ENCODE assay signal across 10 cellular contexts in the genomic region with DNA sequence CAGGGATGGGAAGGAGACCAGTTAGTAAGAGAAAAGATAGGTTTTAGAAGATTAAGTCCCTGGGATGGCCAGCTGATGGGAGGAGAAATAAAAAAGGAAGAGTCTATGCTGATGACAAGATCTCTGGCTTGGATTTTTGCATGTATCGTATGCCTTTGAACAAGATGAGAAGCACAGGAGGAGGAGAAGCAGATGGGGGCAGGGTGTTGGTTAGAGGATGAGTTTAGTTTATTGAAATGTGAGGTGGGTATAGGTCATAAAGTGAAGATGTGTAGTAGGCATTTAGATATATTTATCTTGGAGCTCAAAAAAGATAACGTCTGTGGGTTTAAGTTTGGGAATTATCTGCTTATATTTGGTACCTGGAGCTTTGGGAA. TPM values are rescaled to one million over a fixed set of nuclear protein-coding genes. Genes with fewer than 3 reads are reported as not detected.
DNase-seq lines count a peak whose midpoint lies in the region; ATAC-seq, FAIRE-seq and TF ChIP-seq lines count a peak whose summit lies in the region.
"Had no signal": no experiment of that assay in that cellular context is flagged by ENCODE, and none has a peak within 500 bp of the region (broad histone marks: within the 10 kb centered on the region; RNA-seq: fewer than 3 reads in every experiment).

No MANE protein-coding gene starts in this region.

- H3K4me3 Mint-ChIP-seq in activated naive CD4-positive, alpha-beta T cell treated with anti-CD3 and anti-CD28 coated beads, Interleukin-2, amount 10 ng/mL, durations not matched to agents 7 days and 5 days, result no peak overlapping the region
- H3K4me3 Mint-ChIP-seq: stimulated activated naive B cell treated with anti-CD40 and anti-IgM and Interleukin-4, amounts not matched to agents 10 μg/mL and 1 μg/mL and 100 μg/mL, for 72 hours had no signal

- no peak overlapping the region for H3K18ac ChIP-seq in H1 (ENCODE audit: extremely low read depth, low read length)

- H3K9ac ChIP-seq in H1 (replicated peaks in 1 of 4; ENCODE audit: extremely low read depth in 1 of 4, low read depth in 3 of 4, low read length in 3 of 4), result no peak overlapping the region; a peak in 1 of 7 replicates

- TF ChIP-seq CTCF in C4-2B (conservative IDR thresholded peaks at IDR 0.05), result no peak
- TF ChIP-seq CTCF in H1 (IDR thresholded peaks at IDR 0.05; ENCODE audit: control extremely low read depth in 1 of 3, insufficient read depth in 1 of 3, low read depth in 1 of 3, low read length in 3 of 3), result no peak
- no peak for TF ChIP-seq CTCF in neutrophil (IDR thresholded peaks at IDR 0.05)

- no peak for TF ChIP-seq EP300 in H1 (IDR thresholded peaks at IDR 0.05; ENCODE audit: borderline replicate concordance in 1 of 2, low read depth in 2 of 2, low read length in 2 of 2)

- no peak overlapping the region for H3K56ac ChIP-seq in H1 (replicated peaks; ENCODE audit: insufficient read length, low read depth, low read length)

- peak overlapping the region; percentile 73 to 99 for H3K4me2 ChIP-seq in H1 (ENCODE audit: insufficient read depth in 1 of 2, low read depth in 2 of 2, low read length in 2 of 2)

- DNase-seq in H1 (ENCODE audit: low read depth in 1 of 2, low spot score in 2 of 2), result no peak
- DNase-seq in urothelium cell line (ENCODE audit: low spot score), result no peak
- no peak for DNase-seq in activated naive CD4-positive, alpha-beta T cell treated with anti-CD3 and anti-CD28 coated beads, Interleukin-2, amount 10 ng/mL, durations not matched to agents 7 days and 5 days
- no peak for DNase-seq in foreskin melanocyte
- DNase-seq: stimulated activated naive B cell treated with anti-CD40 and anti-IgM and Interleukin-4, amounts not matched to agents 10 μg/mL and 1 μg/mL and 100 μg/mL, for 72 hours had no signal

- no peak overlapping the region for H2AK5ac ChIP-seq in H1 (ENCODE audit: low read depth, low read length)

- H3K14ac ChIP-seq in H1 (ENCODE audit: insufficient read length), result no peak overlapping the region

- CTCF ChIA-PET in H1 (lab: Charles Lee; ENCODE audit: partially characterized antibody), result interaction anchor here (0.9 to 1.5 kb wide), 4 partner anchors 20 to 134 kb away, joined by 3 to 7 read pairs (median 4); no protein-coding TSS in a partner anchor
- CTCF ChIA-PET in activated naive CD4-positive, alpha-beta T cell treated with anti-CD3 and anti-CD28 coated beads, Interleukin-2, amount 10 ng/mL, durations not matched to agents 7 days and 5 days (lab: Charles Lee), result interaction anchor here (1.0 to 2.4 kb wide), 3 partner anchors 55 to 141 kb away, joined by 3 to 6 read pairs (median 3); no protein-coding TSS in a partner anchor

- H3K27me3 Mint-ChIP-seq in activated naive CD4-positive, alpha-beta T cell treated with anti-CD3 and anti-CD28 coated beads, Interleukin-2, amount 10 ng/mL, durations not matched to agents 7 days and 5 days, result no peaks in the 10 kb centered on the region

- no peak for TF ChIP-seq POLR2A in H1 (IDR thresholded peaks at IDR 0.05; ENCODE audit: control extremely low read depth in 1 of 2, low read depth in 2 of 2, low read length in 2 of 2)

- H3K27ac ChIP-seq in C4-2B (peak overlapping the region; percentile 78), KOPT-K1 (ENCODE audit: low read depth, low read length, poor library complexity, severe bottlenecking) (peak overlapping the region; percentile 88), H1 (ENCODE audit: low read depth, low read length) (no peak overlapping the region), neutrophil (peak overlapping the region; percentile 94)

- H3K79me2 ChIP-seq in H1 (ENCODE audit: control insufficient read depth in 1 of 2, insufficient read depth in 2 of 2, low read length in 2 of 2), result peaks cover 0 to 21% of the 10 kb centered on the region in 2 experiments; a peak in 2 of 4 replicates

- H2BK20ac ChIP-seq in H1 (ENCODE audit: low read length), result no peak overlapping the region

- TF ChIP-seq RAD21 in H1 (IDR thresholded peaks at IDR 0.05 in 1 of 2, conservative IDR thresholded peaks at IDR 0.05 in 1 of 2; ENCODE audit: low read depth in 2 of 2, low read length in 2 of 2), result no peak

- H2AFZ ChIP-seq in H1 (ENCODE audit: low read length), result no peak overlapping the region

- H3K23ac ChIP-seq in H1 (ENCODE audit: insufficient read length), result no peak overlapping the region

- no peak overlapping the region for H2BK5ac ChIP-seq in H1 (ENCODE audit: low read depth, low read length)

- peak overlapping the region; percentile 51 to 96 (median 86); a peak in 5 of 8 replicates for H3K4me3 ChIP-seq in H1 (ENCODE audit: extremely low read depth in 1 of 4, insufficient read depth in 2 of 4, low read depth in 3 of 4, low read length in 4 of 4)
- peak overlapping the region; percentile 73 to 98 for H3K4me3 ChIP-seq in neutrophil (ENCODE audit: low read depth in 1 of 2, low read length in 1 of 2)

- POLR2A ChIA-PET in H1 (lab: Charles Lee; ENCODE audit: partially characterized antibody), result interaction anchor here (1.1 kb wide), 1 partner anchor 143 kb away, joined by 3 read pairs; no protein-coding TSS in a partner anchor

- no peak overlapping the region for H4K5ac ChIP-seq in H1 (ENCODE audit: insufficient read length, low read depth, low read length)

- FAIRE-seq in H1 (lab: Jason Lieb, UNC) (no peak), urothelium cell line (lab: Jason Lieb, UNC) (no peak)
- FAIRE-seq: islet of Langerhans had no signal

- H3K36me3 ChIP-seq in KOPT-K1 (ENCODE audit: insufficient read depth, low read length) (peaks cover 16% of the 10 kb centered on the region), H1 (ENCODE audit: control insufficient read depth in 2 of 4, insufficient read depth in 4 of 4, low read length in 3 of 4) (no peaks in the 10 kb centered on the region; a peak in 1 of 8 replicates), neutrophil (peaks cover 3% of the 10 kb centered on the region)

- H4K8ac ChIP-seq in H1 (ENCODE audit: extremely low read depth, insufficient read depth, low read length), result no peak overlapping the region

- no peak for ATAC-seq in esophagus mucosa

- H3K9me3 Mint-ChIP-seq in activated naive CD4-positive, alpha-beta T cell treated with anti-CD3 and anti-CD28 coated beads, Interleukin-2, amount 10 ng/mL, durations not matched to agents 7 days and 5 days, result no peaks in the 10 kb centered on the region
- H3K9me3 Mint-ChIP-seq: stimulated activated naive B cell treated with anti-CD40 and anti-IgM and Interleukin-4, amounts not matched to agents 10 μg/mL and 1 μg/mL and 100 μg/mL, for 72 hours had no signal

- no peak overlapping the region for H3K4ac ChIP-seq in H1 (replicated peaks; ENCODE audit: insufficient read length, low read depth, low read length)

- peaks cover 0 to 3% (median 0%) of the 10 kb centered on the region in 4 experiments; a peak in 2 of 7 replicates for H3K4me1 ChIP-seq in H1 (replicated peaks in 1 of 4; ENCODE audit: control insufficient read depth in 3 of 4, insufficient read depth in 4 of 4, low read length in 3 of 4)
- H3K4me1 ChIP-seq in neutrophil (ENCODE audit: control insufficient read depth in 1 of 2, insufficient read depth in 1 of 2, low read depth in 1 of 2, low read length in 1 of 2), result peaks cover 16 to 18% of the 10 kb centered on the region in 2 experiments

- peaks cover 13% of the 10 kb centered on the region for H3K36me3 Mint-ChIP-seq in activated naive CD4-positive, alpha-beta T cell treated with anti-CD3 and anti-CD28 coated beads, Interleukin-2, amount 10 ng/mL, durations not matched to agents 7 days and 5 days

- H2BK120ac ChIP-seq in H1 (replicated peaks; ENCODE audit: low read depth, low read length), result no peak overlapping the region

- no peak overlapping the region for H4K91ac ChIP-seq in H1 (replicated peaks; ENCODE audit: insufficient read length, low read length)

- no peaks in the 10 kb centered on the region for H3K27me3 ChIP-seq in H1 (replicated peaks in 1 of 4; ENCODE audit: control insufficient read depth in 3 of 4, extremely low read depth in 1 of 4, insufficient read depth in 3 of 4, low read length in 3 of 4)
- no peaks in the 10 kb centered on the region for H3K27me3 ChIP-seq in neutrophil

- H3K27ac Mint-ChIP-seq in activated naive CD4-positive, alpha-beta T cell treated with anti-CD3 and anti-CD28 coated beads, Interleukin-2, amount 10 ng/mL, durations not matched to agents 7 days and 5 days, result no peak overlapping the region
- H3K27ac Mint-ChIP-seq: stimulated activated naive B cell treated with anti-CD40 and anti-IgM and Interleukin-4, amounts not matched to agents 10 μg/mL and 1 μg/mL and 100 μg/mL, for 72 hours had no signal

- H3K9me3 ChIP-seq in KOPT-K1 (ENCODE audit: insufficient read depth, low read length, poor library complexity, severe bottlenecking) (no peaks in the 10 kb centered on the region), H1 (ENCODE audit: insufficient read depth in 2 of 2, low read depth in 1 of 2, low read length in 1 of 2) (no peaks in the 10 kb centered on the region), neutrophil (no peaks in the 10 kb centered on the region)

- H3K23me2 ChIP-seq in H1 (ENCODE audit: low read depth, low read length), result peaks cover 6% of the 10 kb centered on the region; the same call in 1 of the 2 replicates

- H3K4me1 Mint-ChIP-seq in activated naive CD4-positive, alpha-beta T cell treated with anti-CD3 and anti-CD28 coated beads, Interleukin-2, amount 10 ng/mL, durations not matched to agents 7 days and 5 days, result peaks cover 12% of the 10 kb centered on the region

- H2BK12ac ChIP-seq in H1 (ENCODE audit: low read depth, low read length), result no peak overlapping the region

- 0 out of 2 replicates have a peak, but pooled peaks cover 2% of the 10 kb centered on the region for H3K79me1 ChIP-seq in H1 (ENCODE audit: low read depth, low read length)

- H4K20me1 ChIP-seq in H1 (replicated peaks in 1 of 2; ENCODE audit: control insufficient read depth in 1 of 2, insufficient read depth in 2 of 2, low read length in 2 of 2), result no peaks in the 10 kb centered on the region

- WGBS in H1 (ENCODE audit: extremely low coverage in 1 of 2, insufficient coverage in 1 of 2, insufficient read length in 1 of 2, insufficient replicate concordance in 2 of 2, low coverage in 1 of 2, low lambda C conversion rate in 2 of 2, missing lambda C conversion rate in 1 of 2), 2 experiments, result 87% methylated on average over 2 of the region's 2 CpGs; no CpG with 5 or more reads in 1 of the 2 experiments

- no peak overlapping the region for H2BK15ac ChIP-seq in H1 (ENCODE audit: low read length)

RNA-seq across cellular contexts. Expression of gene TIPRL, which starts 1.4 kb away (rescaled TPM):
- total RNA-seq in H1 (2021; fragmentation: NEBNext Ultra II Directional; extraction: Animal tissue kit (Norgen Biotek cat#: 25700)), result 23.8 and 27.4 TPM in 2 replicates
- 4.8 and 8.1 TPM in 2 replicates for polyA plus RNA-seq in H1 (2011; rRNA removed)
- polyA plus RNA-seq in H1 (2011; cell fraction: cytosol; rRNA removed), result 11.4 TPM
- polyA plus RNA-seq in H1 (2011; cell fraction: nucleus; rRNA removed), result 1.7 TPM
- polyA plus RNA-seq in H1 (2012, experiment 1 of 2), result 12.2 to 24.4 TPM (median 15.1 TPM) in 4 replicates
- polyA plus RNA-seq in H1 (2012, experiment 2 of 2), result 3.8 TPM
- 15.4 TPM for polyA plus RNA-seq in H1 (2013, experiment 1 of 2)
- polyA plus RNA-seq in H1 (2013, experiment 2 of 2), result 15.3 TPM
- polyA minus RNA-seq in H1 (2011; rRNA and poly(A)+ RNA removed), result 6.2 and 8.7 TPM in 2 replicates
- 7.8 TPM for polyA minus RNA-seq in H1 (2011; cell fraction: cytosol; rRNA and poly(A)+ RNA removed)
- polyA minus RNA-seq in H1 (2011; cell fraction: nucleus; rRNA and poly(A)+ RNA removed), result 4.8 TPM
- 30.9 TPM for total RNA-seq in esophagus mucosa

RNA-seq across cellular contexts. Expression of gene GPR161, which starts 43.4 kb away (rescaled TPM):
- total RNA-seq in H1 (2021; fragmentation: NEBNext Ultra II Directional; extraction: Animal tissue kit (Norgen Biotek cat#: 25700)), result 16.8 and 17.3 TPM in 2 replicates
- 13.7 and 17.6 TPM in 2 replicates for polyA plus RNA-seq in H1 (2011; rRNA removed)
- 10.7 TPM for polyA plus RNA-seq in H1 (2011; cell fraction: cytosol; rRNA removed)
- 27.0 TPM for polyA plus RNA-seq in H1 (2011; cell fraction: nucleus; rRNA removed)
- 10.6 to 12.4 TPM (median 11.7 TPM) in 4 replicates for polyA plus RNA-seq in H1 (2012, experiment 1 of 2)
- 6.1 TPM for polyA plus RNA-seq in H1 (2012, experiment 2 of 2)
- polyA plus RNA-seq in H1 (2013, experiment 1 of 2), result 8.6 TPM
- 8.9 TPM for polyA plus RNA-seq in H1 (2013, experiment 2 of 2)
- 50.2 and 61.7 TPM in 2 replicates for polyA minus RNA-seq in H1 (2011; rRNA and poly(A)+ RNA removed)
- 11.3 TPM for polyA minus RNA-seq in H1 (2011; cell fraction: cytosol; rRNA and poly(A)+ RNA removed)
- 25.8 TPM for polyA minus RNA-seq in H1 (2011; cell fraction: nucleus; rRNA and poly(A)+ RNA removed)
- total RNA-seq in esophagus mucosa, result 4.0 TPM

RNA-seq across cellular contexts. Expression of gene SFT2D2, which starts 45.7 kb away (rescaled TPM):
- total RNA-seq in H1 (2021; fragmentation: NEBNext Ultra II Directional; extraction: Animal tissue kit (Norgen Biotek cat#: 25700)), result 29.0 and 29.5 TPM in 2 replicates
- 5.4 and 9.0 TPM in 2 replicates for polyA plus RNA-seq in H1 (2011; rRNA removed)
- 8.6 TPM for polyA plus RNA-seq in H1 (2011; cell fraction: cytosol; rRNA removed)
- polyA plus RNA-seq in H1 (2011; cell fraction: nucleus; rRNA removed), result 6.0 TPM
- 4.9 to 8.5 TPM (median 6.0 TPM) in 4 replicates for polyA plus RNA-seq in H1 (2012, experiment 1 of 2)
- polyA plus RNA-seq in H1 (2012, experiment 2 of 2), result 1.3 TPM
- polyA plus RNA-seq in H1 (2013, experiment 1 of 2), result 8.6 TPM
- 9.3 TPM for polyA plus RNA-seq in H1 (2013, experiment 2 of 2)
- polyA minus RNA-seq in H1 (2011; rRNA and poly(A)+ RNA removed), result 58.2 and 79.7 TPM in 2 replicates
- polyA minus RNA-seq in H1 (2011; cell fraction: cytosol; rRNA and poly(A)+ RNA removed), result 34.0 TPM
- polyA minus RNA-seq in H1 (2011; cell fraction: nucleus; rRNA and poly(A)+ RNA removed), result 20.4 TPM
- total RNA-seq in esophagus mucosa, result 46.9 TPM
